ENCODE assay signal across 16 cellular contexts in the genomic region with DNA sequence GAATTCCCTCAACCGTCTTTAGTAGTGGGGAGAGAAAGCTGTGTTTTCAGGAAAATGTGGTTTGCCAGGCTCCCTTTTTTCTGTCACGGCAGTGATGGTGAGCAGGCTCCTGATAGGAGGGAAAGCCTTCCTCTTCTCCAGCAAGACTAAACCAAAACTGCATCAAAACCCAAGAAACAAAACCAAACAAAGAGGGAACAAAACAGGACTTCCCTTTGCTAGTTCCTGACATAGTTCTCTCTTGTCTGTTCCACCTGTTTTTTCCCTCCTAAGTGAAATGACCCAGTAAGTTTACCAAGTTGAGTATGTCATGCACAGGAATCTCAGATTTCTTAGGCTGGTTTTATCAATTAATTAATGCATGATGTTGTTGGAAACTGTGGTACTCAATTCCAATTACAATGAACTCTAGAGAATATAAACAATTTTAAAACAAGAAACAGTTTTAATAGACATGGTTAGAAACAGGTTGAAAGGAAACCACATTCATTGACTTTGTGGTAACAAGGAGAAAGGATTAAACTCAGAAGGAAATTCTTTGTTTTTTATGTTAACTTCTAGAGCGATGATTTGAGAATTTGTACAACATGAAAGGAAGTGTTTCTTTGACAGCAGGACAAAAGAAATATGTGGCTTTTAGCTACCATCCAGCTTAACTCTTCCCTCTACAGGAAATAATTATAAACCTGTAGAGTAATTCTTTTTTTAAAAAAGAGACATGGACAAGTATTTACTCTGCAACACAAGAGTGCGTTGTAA.
"Had no signal": no experiment of that assay in that cellular context is flagged by ENCODE, and none has a peak within 500 bp of the region (broad histone marks: within the 10 kb centered on the region; RNA-seq: fewer than 3 reads in every experiment).

No MANE protein-coding gene starts in this region.

- H3K9me3 Mint-ChIP-seq: naive B cell; stimulated activated naive B cell treated with anti-CD40 and anti-IgM and Interleukin-4, amounts not matched to agents 10 μg/mL and 1 μg/mL and 100 μg/mL, for 72 hours; T-helper 2 cell treated with Interferon-gamma antibody and Interleukin-4, amounts not matched to agents 5 μg/mL and 100 μg/mL, for 36 hours had no signal

- ATAC-seq: activated CD8-positive, alpha-beta memory T cell treated with anti-CD3 and anti-CD28 coated beads, Interleukin-2, amount 10 ng/mL, durations not matched to agents 7 days and 5 days; esophagus mucosa; stimulated activated naive B cell treated with anti-CD40 and anti-IgM and Interleukin-4, amounts not matched to agents 10 μg/mL and 1 μg/mL and 100 μg/mL, for 72 hours had no signal

- H3K4me3 Mint-ChIP-seq: activated CD8-positive, alpha-beta memory T cell treated with anti-CD3 and anti-CD28 coated beads, Interleukin-2, amount 10 ng/mL, durations not matched to agents 7 days and 5 days; naive B cell; stimulated activated naive B cell treated with anti-CD40 and anti-IgM and Interleukin-4, amounts not matched to agents 10 μg/mL and 1 μg/mL and 100 μg/mL, for 72 hours; T-helper 2 cell treated with Interferon-gamma antibody and Interleukin-4, amounts not matched to agents 5 μg/mL and 100 μg/mL, for 36 hours had no signal

- DNase-seq: activated CD4-positive, alpha-beta T cell treated with anti-CD3 and anti-CD28 coated beads for 1 hour; activated CD4-positive, alpha-beta T cell treated with anti-CD3 and anti-CD28 coated beads, Interleukin-2, amount 50 U/mL, for 48 hours; activated CD8-positive, alpha-beta memory T cell treated with anti-CD3 and anti-CD28 coated beads, Interleukin-2, amount 10 ng/mL, durations not matched to agents 7 days and 5 days; activated naive CD4-positive, alpha-beta T cell treated with anti-CD3 and anti-CD28 coated beads, Interleukin-2, amount 50 U/mL, for 16 hours; activated T-cell treated with anti-CD3 and anti-CD28 coated beads, Interleukin-2, amount 50 U/mL, for 1 hour; naive B cell; nucleus accumbens; stimulated activated CD4-positive, alpha-beta T cell treated with anti-CD3 and anti-CD28 coated beads, Interleukin-15, amount 100 ng/mL, for 24 hours; stimulated activated CD4-positive, alpha-beta T cell treated with anti-CD3 and anti-CD28 coated beads, Interleukin-4, amount 100 ng/mL, for 1 hour; stimulated activated naive B cell treated with anti-CD40 and anti-IgM and Interleukin-4, amounts not matched to agents 10 μg/mL and 1 μg/mL and 100 μg/mL, for 72 hours; tibial artery had no signal

- H3K4me3 ChIP-seq: cardiac muscle cell, right atrium auricular region, skin epidermis, tibial artery had no signal

- H3K27ac Mint-ChIP-seq: activated CD8-positive, alpha-beta memory T cell treated with anti-CD3 and anti-CD28 coated beads, Interleukin-2, amount 10 ng/mL, durations not matched to agents 7 days and 5 days; naive B cell; stimulated activated naive B cell treated with anti-CD40 and anti-IgM and Interleukin-4, amounts not matched to agents 10 μg/mL and 1 μg/mL and 100 μg/mL, for 72 hours; T-helper 2 cell treated with Interferon-gamma antibody and Interleukin-4, amounts not matched to agents 5 μg/mL and 100 μg/mL, for 36 hours had no signal

- H3K9me3 ChIP-seq: right atrium auricular region, tibial artery had no signal

- H3K27ac ChIP-seq: cardiac muscle cell, right atrium auricular region, skin epidermis, tibial artery had no signal

- H3K36me3 Mint-ChIP-seq: activated CD8-positive, alpha-beta memory T cell treated with anti-CD3 and anti-CD28 coated beads, Interleukin-2, amount 10 ng/mL, durations not matched to agents 7 days and 5 days; naive B cell; stimulated activated naive B cell treated with anti-CD40 and anti-IgM and Interleukin-4, amounts not matched to agents 10 μg/mL and 1 μg/mL and 100 μg/mL, for 72 hours had no signal

- H3K27me3 ChIP-seq: cardiac muscle cell, right atrium auricular region, tibial artery had no signal

- H3K4me1 ChIP-seq: right atrium auricular region had no signal

- H3K36me3 ChIP-seq: cardiac muscle cell, right atrium auricular region, tibial artery had no signal
